In genomic region chr17:3892095-3892998, GRCh38 we compare ENCODE assay signal across 1 cellular context.
TF ChIP-seq lines count a peak whose summit lies in the region.

No MANE protein-coding gene starts in this region.

TF ChIP-seq in K562, 482 proteins besides CTCF, POLR2A, EP300 and RAD21 (continued from another document and continues in another):
- no peak for TF ChIP-seq ZBTB43 (CRISPR knock-in tag; IDR thresholded peaks at IDR 0.05)
- TF ChIP-seq THRB (CRISPR knock-in tag; conservative IDR thresholded peaks at IDR 0.05) = no peak
- TF ChIP-seq ZNF184 (CRISPR knock-in tag; IDR thresholded peaks at IDR 0.05) = no peak
- TF ChIP-seq AFF4 (CRISPR knock-in tag; IDR thresholded peaks at IDR 0.05) = 0 out of 2 replicates have a peak, but pooled peaks have one; percentile 65
- no peak for TF ChIP-seq ZNF518B (CRISPR knock-in tag; IDR thresholded peaks at IDR 0.05)
- TF ChIP-seq TAF9B (IDR thresholded peaks at IDR 0.05; ENCODE audit: partially characterized antibody) = no peak
- no peak for TF ChIP-seq HMG20A (CRISPR knock-in tag; conservative IDR thresholded peaks at IDR 0.05)
- no peak for TF ChIP-seq RBM39 (optimal IDR thresholded peaks at IDR 0.05; ENCODE audit: low read depth, low read length)
- no peak for TF ChIP-seq XRCC5 (IDR thresholded peaks at IDR 0.05; ENCODE audit: low read depth, low read length)
- no peak for TF ChIP-seq TRIM28 (IDR thresholded peaks at IDR 0.05)
- no peak for TF ChIP-seq HNRNPK (IDR thresholded peaks at IDR 0.05; ENCODE audit: low read depth, low read length, poor library complexity, severe bottlenecking)
- no peak for TF ChIP-seq HDAC2 (IDR thresholded peaks at IDR 0.05)
- no peak for TF ChIP-seq RB1 (IDR thresholded peaks at IDR 0.05; ENCODE audit: low read depth)
- no peak for TF ChIP-seq SAFB2 (IDR thresholded peaks at IDR 0.05; ENCODE audit: borderline replicate concordance, low read depth, low read length, severe bottlenecking)
- no peak for TF ChIP-seq ZNF444 (CRISPR knock-in tag; IDR thresholded peaks at IDR 0.05)
- TF ChIP-seq NKRF (IDR thresholded peaks at IDR 0.05; ENCODE audit: borderline replicate concordance) = peak; percentile 56; the same call in 1 of the 2 replicates
- TF ChIP-seq HLTF (IDR thresholded peaks at IDR 0.05) = no peak
- TF ChIP-seq ZNF507 (tag; conservative IDR thresholded peaks at IDR 0.05) = no peak
- peak; percentile 55; the same call in 1 of the 2 replicates for TF ChIP-seq POLR2G (IDR thresholded peaks at IDR 0.05; ENCODE audit: low read depth, low read length)
- peak; percentile 88 for TF ChIP-seq USF1 (CRISPR knock-in tag; IDR thresholded peaks at IDR 0.05)
- 0 out of 4 replicates have a peak, but pooled peaks of 1 of the 2 experiments have one; percentile 20 for TF ChIP-seq MLLT1 (IDR thresholded peaks at IDR 0.05)
- TF ChIP-seq MNT (conservative IDR thresholded peaks at IDR 0.05) = peak; percentile 94 to 96
- TF ChIP-seq ZNF316 (IDR thresholded peaks at IDR 0.05) = no peak
- TF ChIP-seq FOS (IDR thresholded peaks at IDR 0.05; ENCODE audit: extremely low read depth, insufficient read length) = no peak
- TF ChIP-seq VEZF1 (CRISPR knock-in tag; IDR thresholded peaks at IDR 0.05) = no peak
- TF ChIP-seq C11orf30 (IDR thresholded peaks at IDR 0.05; ENCODE audit: low read depth) = no peak
- no peak for TF ChIP-seq ZNF445 (CRISPR knock-in tag; IDR thresholded peaks at IDR 0.05; ENCODE audit: low read depth)
- TF ChIP-seq HNRNPUL1 (IDR thresholded peaks at IDR 0.05; ENCODE audit: low read length) = no peak
- TF ChIP-seq PHB (CRISPR knock-in tag; IDR thresholded peaks at IDR 0.05) = no peak
- TF ChIP-seq FOXK2 (conservative IDR thresholded peaks at IDR 0.05 in 1 of 2, IDR thresholded peaks at IDR 0.05 in 1 of 2; ENCODE audit: low read depth in 2 of 2) = no peak
- no peak for TF ChIP-seq SMARCC2 (IDR thresholded peaks at IDR 0.05; ENCODE audit: low read depth)
- TF ChIP-seq PREB (CRISPR knock-in tag; IDR thresholded peaks at IDR 0.05) = no peak
- no peak for TF ChIP-seq STAT5A (IDR thresholded peaks at IDR 0.05; ENCODE audit: borderline replicate concordance, low read length)
- no peak for TF ChIP-seq E2F1 (CRISPR knock-in tag; IDR thresholded peaks at IDR 0.05)
- TF ChIP-seq ZFPM2 (CRISPR knock-in tag; IDR thresholded peaks at IDR 0.05) = no peak
- no peak for TF ChIP-seq ZBTB12 (CRISPR knock-in tag; IDR thresholded peaks at IDR 0.05)
- TF ChIP-seq PYGO2 (tag; IDR thresholded peaks at IDR 0.05) = no peak
- TF ChIP-seq ZNF134 (CRISPR knock-in tag; conservative IDR thresholded peaks at IDR 0.05) = no peak
- no peak for TF ChIP-seq SMARCA4 (IDR thresholded peaks at IDR 0.05)
- peak; percentile 59 for TF ChIP-seq CXXC5 (CRISPR knock-in tag; IDR thresholded peaks at IDR 0.05)
- no peak for TF ChIP-seq MEIS2 (IDR thresholded peaks at IDR 0.05; ENCODE audit: partially characterized antibody)
